ENCODE assay signal across 8 cellular contexts in the genomic region with DNA sequence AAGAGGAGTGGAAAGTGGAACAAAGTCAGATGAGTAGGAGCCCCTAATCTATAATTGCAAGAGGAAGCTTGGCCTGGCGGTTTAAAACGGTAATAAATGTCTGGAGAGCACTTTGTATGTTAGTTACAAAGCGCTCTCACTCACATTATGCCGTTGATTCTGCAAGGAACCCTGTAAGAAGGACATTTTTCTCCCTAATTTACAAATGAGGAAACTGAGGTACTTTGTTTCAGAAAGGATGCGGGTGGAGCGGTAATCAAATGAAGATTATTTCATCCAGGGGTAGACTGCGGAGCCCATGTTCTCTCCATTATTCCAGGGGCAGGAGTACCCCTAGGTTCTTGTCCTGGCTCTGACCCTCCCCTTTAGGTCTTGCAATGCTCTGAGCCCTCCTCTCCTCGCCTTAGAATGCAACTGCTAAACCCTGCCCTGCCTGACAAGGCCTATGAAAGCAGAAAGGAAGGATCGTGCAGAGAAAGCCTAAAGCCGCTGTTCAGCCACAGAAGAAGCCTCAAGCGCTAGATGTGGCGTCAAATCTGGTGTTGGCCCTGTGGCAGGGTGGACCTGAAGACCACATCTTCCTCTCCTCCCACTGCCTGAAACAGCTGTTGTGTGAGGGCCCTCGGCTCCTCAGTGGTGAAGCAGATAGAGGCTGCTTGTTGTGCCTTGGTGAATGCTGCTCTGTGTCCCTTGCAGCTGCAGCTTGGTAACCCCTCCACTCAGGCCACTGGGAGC. TPM values are rescaled to one million over a fixed set of nuclear protein-coding genes. Genes with fewer than 3 reads are reported as not detected.
DNase-seq lines count a peak whose midpoint lies in the region; ATAC-seq and TF ChIP-seq lines count a peak whose summit lies in the region.

No MANE protein-coding gene starts in this region.

- H4K20me1 ChIP-seq in SU-DHL-6 (ENCODE audit: low read depth, low read length), result no peaks in the 10 kb centered on the region

- no peaks in the 10 kb centered on the region for H3K27me3 ChIP-seq in SU-DHL-6 (ENCODE audit: low read length)

- no peaks in the 10 kb centered on the region for H3K9me3 ChIP-seq in SU-DHL-6 (ENCODE audit: insufficient read depth, low read length)

- DNase-seq in SKM-1 treated with dmso at 0.1 percent for 144 hours (lab: John Stamatoyannopoulos, UW; ENCODE audit: unreplicated experiment), result peak; percentile 68
- DNase-seq in SKM-1 (lab: John Stamatoyannopoulos, UW; ENCODE audit: unreplicated experiment), result no peak
- DNase-seq in fibroblast of villous mesenchyme (ENCODE audit: low read depth), result no peak
- peak; percentile 92 for DNase-seq in putamen (ENCODE audit: low spot score)
- DNase-seq in NCI-H1436 treated with DMSO at 0.1 percent for 48 hours (lab: John Stamatoyannopoulos, UW), result no peak
- no peak for DNase-seq in omental fat pad (ENCODE audit: low spot score)
- no peak for DNase-seq in hepatic stellate cell (ENCODE audit: low spot score)

- peaks cover 25% of the 10 kb centered on the region for H3K79me2 ChIP-seq in SU-DHL-6 (ENCODE audit: insufficient read depth, low read length)

- H3K9ac ChIP-seq in SU-DHL-6 (ENCODE audit: low read length), result peak overlapping the region; percentile 80

- peak overlapping the region; percentile 77 for H2AFZ ChIP-seq in SU-DHL-6 (ENCODE audit: low read depth, low read length, severe bottlenecking)

- no peaks in the 10 kb centered on the region for H3K36me3 ChIP-seq in SU-DHL-6 (ENCODE audit: low read length)

- peak overlapping the region; percentile 33 for H3K4me3 ChIP-seq in SU-DHL-6 (ENCODE audit: insufficient read depth, low read length, poor library complexity, severe bottlenecking)
- peak overlapping the region; percentile 95 for H3K4me3 ChIP-seq in fibroblast of villous mesenchyme (ENCODE audit: low read depth, low read length)

- TF ChIP-seq CTCF in SU-DHL-6 (IDR thresholded peaks at IDR 0.05; ENCODE audit: insufficient read depth, low read length, poor library complexity, severe bottlenecking) (no peak), fibroblast of villous mesenchyme (IDR thresholded peaks at IDR 0.05; ENCODE audit: insufficient read depth, low read depth, low read length) (no peak), omental fat pad (IDR thresholded peaks at IDR 0.05) (no peak)

- peak overlapping the region; percentile 73 for H3K4me2 ChIP-seq in SU-DHL-6 (ENCODE audit: low read depth, low read length, poor library complexity, severe bottlenecking)

- peak overlapping the region; percentile 17; the same call in 1 of the 2 replicates for H3K27ac ChIP-seq in SU-DHL-6 (ENCODE audit: low read depth, low read length)

- ATAC-seq in omental fat pad (ENCODE audit: low FRiP score), result no peak

- H3F3A ChIP-seq in SU-DHL-6 (ENCODE audit: insufficient read depth), result no peaks in the 10 kb centered on the region

- no peaks in the 10 kb centered on the region for H3K9me2 ChIP-seq in SU-DHL-6 (replicated peaks; ENCODE audit: insufficient read depth, low read length)

RNA-seq across cellular contexts. Expression of a gene that starts 0.6 kb away (rescaled TPM):
- total RNA-seq in fibroblast of villous mesenchyme, result 8.1 and 11.2 TPM in 2 replicates
- total RNA-seq in omental fat pad, result 1 to 10 TPM; 3.4 to 6.2 (median 5.8) TPM

RNA-seq across cellular contexts. Expression of a gene that starts 17.4 kb away (rescaled TPM):
- 26.8 and 36.7 TPM in 2 replicates for total RNA-seq in fibroblast of villous mesenchyme
- 10 to 100 TPM; 47.4 to 53.8 (median 52.1) TPM for total RNA-seq in omental fat pad

Comparison
In these comparisons a context has a peak if more than half of its experiments do, and no peak if none do; other contexts are left out.
1. DNase-seq: peak in SKM-1 treated with dmso at 0.1 percent for 144 hours (single experiment) and putamen (single experiment); none in SKM-1 (single experiment), fibroblast of villous mesenchyme (single experiment), NCI-H1436 treated with DMSO at 0.1 percent for 48 hours (single experiment), omental fat pad (single experiment) and hepatic stellate cell (single experiment).